22 cellular contexts compared by ENCODE assay signal in genomic region chr11:75324189-75324588, GRCh38. TPM values are rescaled to one million over a fixed set of nuclear protein-coding genes. Genes with fewer than 3 reads are reported as not detected.
DNase-seq lines count a peak whose midpoint lies in the region; ATAC-seq, FAIRE-seq and TF ChIP-seq lines count a peak whose summit lies in the region.
"Had no signal": no experiment of that assay in that cellular context is flagged by ENCODE, and none has a peak within 500 bp of the region (broad histone marks: within the 10 kb centered on the region; RNA-seq: fewer than 3 reads in every experiment).

No MANE protein-coding gene starts in this region.

- no peak overlapping the region for H3K4ac ChIP-seq in mesendoderm (ENCODE audit: low read depth, low read length)

- no peak overlapping the region for H2BK5ac ChIP-seq in mesendoderm (ENCODE audit: low read length)

- TF ChIP-seq CTCF in HepG2 (CRISPR knock-in tag; IDR thresholded peaks at IDR 0.05) (no peak), right lobe of liver (IDR thresholded peaks at IDR 0.05) (no peak), transverse colon (IDR thresholded peaks at IDR 0.05) (no peak)

- no peak overlapping the region for H3K27ac Mint-ChIP-seq in activated CD4-positive, alpha-beta memory T cell treated with anti-CD3 and anti-CD28 coated beads for 36 hours
- H3K27ac Mint-ChIP-seq: activated T-cell treated with anti-CD3 and anti-CD28 coated beads, Interleukin-2, amount 50 U/mL, for 24 hours; memory B cell had no signal

- H3K4me2 ChIP-seq in HepG2 (ENCODE audit: low read depth, low read length) = peak overlapping the region; percentile 55
- H3K4me2 ChIP-seq in mesendoderm (ENCODE audit: low read length) = no peak overlapping the region

- TF ChIP-seq POLR2A in HepG2 (IDR thresholded peaks at IDR 0.05; ENCODE audit: insufficient read depth in 1 of 2, low read depth in 2 of 2, low read length in 2 of 2) = no peak
- no peak for TF ChIP-seq POLR2A in right lobe of liver (IDR thresholded peaks at IDR 0.05)
- TF ChIP-seq POLR2A in transverse colon (IDR thresholded peaks at IDR 0.05) = no peak

- peak overlapping the region; percentile 53 for H3K27ac ChIP-seq in HepG2 (ENCODE audit: extremely low read length, insufficient read depth, low read length)
- H3K27ac ChIP-seq in right lobe of liver = no peak overlapping the region
- H3K27ac ChIP-seq in angular gyrus (ENCODE audit: low read depth, low read length) = peak overlapping the region; percentile 37
- peak overlapping the region; percentile 22 for H3K27ac ChIP-seq in mesendoderm (ENCODE audit: low read depth, low read length)
- H3K27ac ChIP-seq in transverse colon = peak overlapping the region; percentile 68 to 75 (median 73)
- H3K27ac ChIP-seq: brain microvascular endothelial cell, testis had no signal

- H3K4me1 ChIP-seq in HepG2 (ENCODE audit: insufficient read depth, low read length) (peaks cover 64% of the 10 kb centered on the region), right lobe of liver (peaks cover 0 to 20% (median 8%) of the 10 kb centered on the region in 4 donors), mesendoderm (ENCODE audit: control insufficient read depth, low read depth, low read length) (peaks cover 12% of the 10 kb centered on the region), transverse colon (peaks cover 53 to 95% (median 80%) of the 10 kb centered on the region in 4 donors)

- H4K5ac ChIP-seq in mesendoderm (ENCODE audit: low read length) = no peak overlapping the region

- H3K79me2 ChIP-seq in HepG2 (ENCODE audit: insufficient read depth, low read length) = peaks cover 20% of the 10 kb centered on the region
- H3K79me2 ChIP-seq in mesendoderm (ENCODE audit: control insufficient read depth, insufficient read depth, low read length) = peaks cover 32% of the 10 kb centered on the region

- H3K27me3 Mint-ChIP-seq in activated CD4-positive, alpha-beta memory T cell treated with anti-CD3 and anti-CD28 coated beads for 36 hours = no peaks in the 10 kb centered on the region
- H3K27me3 Mint-ChIP-seq: activated naive CD4-positive, alpha-beta T cell treated with anti-CD3 and anti-CD28 coated beads, Interleukin-2, amount 10 ng/mL, durations not matched to agents 7 days and 5 days; activated T-cell treated with anti-CD3 and anti-CD28 coated beads, Interleukin-2, amount 50 U/mL, for 24 hours; CD4-positive, CD25-positive, alpha-beta regulatory T cell had no signal

- H3K79me1 ChIP-seq in mesendoderm (ENCODE audit: low read length) = peaks cover 19% of the 10 kb centered on the region

- H2BK120ac ChIP-seq in mesendoderm (ENCODE audit: low read depth, low read length) = no peak overlapping the region

- no peak overlapping the region for H3K23ac ChIP-seq in mesendoderm (ENCODE audit: low read length)

- H3K4me1 Mint-ChIP-seq in activated CD4-positive, alpha-beta memory T cell treated with anti-CD3 and anti-CD28 coated beads for 36 hours (ENCODE audit: low read depth) = peaks cover 42% of the 10 kb centered on the region

- no peak for FAIRE-seq in HepG2 (lab: Jason Lieb, UNC)
- FAIRE-seq: frontal cortex, TTC549 had no signal

- intact Hi-C loops in HepG2 (cut with micrococcal nuclease; ENCODE audit: unreplicated experiment) (no loop called here), right lobe of liver (cut with DNase I) (loop anchor here (5.0 to 10.0 kb wide), 2 partner anchors 42 to 61 kb away; no protein-coding TSS in a partner anchor), transverse colon (cut with DNase I; ENCODE audit: low total_unique reads) (no loop called here)
- intact Hi-C loops in activated CD4-positive, alpha-beta memory T cell treated with anti-CD3 and anti-CD28 coated beads for 36 hours (cut with micrococcal nuclease) = no loop called here

- no peak overlapping the region for H2AK5ac ChIP-seq in mesendoderm (ENCODE audit: low read length)

- H2AFZ ChIP-seq in HepG2 (ENCODE audit: low read length) = no peak overlapping the region

- H3K56ac ChIP-seq in mesendoderm (ENCODE audit: low read length) = peak overlapping the region; percentile 63

- DNase-seq in HepG2 (ENCODE audit: low spot score) (no peak), right lobe of liver (no peak), mesendoderm (no peak), transverse colon (no peak), HK-2 (ENCODE audit: unreplicated experiment) (no peak)
- DNase-seq in activated T-cell treated with anti-CD3 and anti-CD28 coated beads, Interleukin-2, amount 50 U/mL, for 1 hour = no peak
- no peak for DNase-seq in activated CD4-positive, alpha-beta memory T cell treated with anti-CD3 and anti-CD28 coated beads for 36 hours
- DNase-seq: activated T-cell treated with anti-CD3 and anti-CD28 coated beads, Interleukin-2, amount 50 U/mL, for 24 hours; brain microvascular endothelial cell; CD4-positive, CD25-positive, alpha-beta regulatory T cell; Kasumi-1; kidney glomerular epithelial cell; NCI-H1092 treated with DMSO at 0.1 percent for 48 hours; NCI-H524; Right ventricle myocardium superior; SW 1271; testis had no signal

- H3K9me3 Mint-ChIP-seq in activated CD4-positive, alpha-beta memory T cell treated with anti-CD3 and anti-CD28 coated beads for 36 hours = no peaks in the 10 kb centered on the region
- H3K9me3 Mint-ChIP-seq: activated naive CD4-positive, alpha-beta T cell treated with anti-CD3 and anti-CD28 coated beads, Interleukin-2, amount 10 ng/mL, durations not matched to agents 7 days and 5 days; activated T-cell treated with anti-CD3 and anti-CD28 coated beads, Interleukin-2, amount 50 U/mL, for 24 hours; CD4-positive, CD25-positive, alpha-beta regulatory T cell; memory B cell had no signal

- in situ Hi-C loops in HepG2 (cut with HindIII; ENCODE audit: extremely low pct_ligation_motif_present, low pct_unique_long_range_greater_than_20kb) (no loop called here), transverse colon (cut with MboI; ENCODE audit: low pct_ligation_motif_present in 1 of 4, low pct_unique_long_range_greater_than_20kb in 1 of 4, low sequenced_read_pairs in 3 of 4) (no loop called here)

- CTCF ChIA-PET in HepG2 (lab: Yijun Ruan, JAX; ENCODE audit: low intra/inter-chr PET ratio, low total read pairs) = no interaction called here
- CTCF ChIA-PET in activated CD4-positive, alpha-beta memory T cell treated with anti-CD3 and anti-CD28 coated beads for 36 hours (lab: Charles Lee) = interaction anchor here (0.6 to 1.1 kb wide), 2 partner anchors 44 to 184 kb away, joined by 3 to 4 read pairs; no protein-coding TSS in a partner anchor

- H3K9me3 ChIP-seq in HepG2 (ENCODE audit: low read length) = no peaks in the 10 kb centered on the region
- no peaks in the 10 kb centered on the region for H3K9me3 ChIP-seq in right lobe of liver
- no peaks in the 10 kb centered on the region for H3K9me3 ChIP-seq in transverse colon
- H3K9me3 ChIP-seq: testis had no signal

- TF ChIP-seq RAD21 in HepG2 (CRISPR knock-in tag; IDR thresholded peaks at IDR 0.05) = no peak

- no peaks in the 10 kb centered on the region for H3K36me3 Mint-ChIP-seq in activated CD4-positive, alpha-beta memory T cell treated with anti-CD3 and anti-CD28 coated beads for 36 hours
- H3K36me3 Mint-ChIP-seq: activated naive CD4-positive, alpha-beta T cell treated with anti-CD3 and anti-CD28 coated beads, Interleukin-2, amount 10 ng/mL, durations not matched to agents 7 days and 5 days; memory B cell had no signal

- no peak overlapping the region for H3K4me3 Mint-ChIP-seq in activated CD4-positive, alpha-beta memory T cell treated with anti-CD3 and anti-CD28 coated beads for 36 hours
- H3K4me3 Mint-ChIP-seq: activated naive CD4-positive, alpha-beta T cell treated with anti-CD3 and anti-CD28 coated beads, Interleukin-2, amount 10 ng/mL, durations not matched to agents 7 days and 5 days; activated T-cell treated with anti-CD3 and anti-CD28 coated beads, Interleukin-2, amount 50 U/mL, for 24 hours; CD4-positive, CD25-positive, alpha-beta regulatory T cell; memory B cell had no signal

- ATAC-seq in HepG2 (peak; percentile 28), right lobe of liver (no peak)

- no peak for TF ChIP-seq EP300 in HepG2 (IDR thresholded peaks at IDR 0.05; ENCODE audit: low read depth in 2 of 2, low read length in 2 of 2)
- TF ChIP-seq EP300 in HepG2 (CRISPR knock-in tag; IDR thresholded peaks at IDR 0.05; ENCODE audit: borderline replicate concordance) = no peak
- TF ChIP-seq EP300 in transverse colon (IDR thresholded peaks at IDR 0.05; ENCODE audit: low read depth) = no peak

- H3K4me3 ChIP-seq in HepG2 (replicated peaks in 1 of 3; ENCODE audit: insufficient read depth in 1 of 3, low read depth in 2 of 3, low read length in 3 of 3) (no peak overlapping the region), right lobe of liver (no peak overlapping the region), mesendoderm (ENCODE audit: low read length) (no peak overlapping the region), transverse colon (no peak overlapping the region)
- H3K4me3 ChIP-seq: testis had no signal

- H4K20me1 ChIP-seq in HepG2 (ENCODE audit: insufficient read depth, low read length) = peaks cover 25% of the 10 kb centered on the region; the same call in 1 of the 2 replicates

- POLR2A ChIA-PET in HepG2 (lab: Yijun Ruan, JAX) = interaction anchor here (0.9 to 1.0 kb wide), 2 partner anchors 16 to 28 kb away, joined by 3 read pairs; no protein-coding TSS in a partner anchor
- POLR2A ChIA-PET in activated CD4-positive, alpha-beta memory T cell treated with anti-CD3 and anti-CD28 coated beads for 36 hours (lab: Charles Lee) = no interaction called here

- H3K36me3 ChIP-seq in HepG2 (replicated peaks in 1 of 2; ENCODE audit: control insufficient read depth in 1 of 2, insufficient read depth in 2 of 2, low read length in 2 of 2) (peaks cover 2 to 5% of the 10 kb centered on the region in 2 experiments; a peak in 3 of 5 replicates), right lobe of liver (no peaks in the 10 kb centered on the region), mesendoderm (ENCODE audit: control insufficient read depth, insufficient read depth, low read length) (no peaks in the 10 kb centered on the region), transverse colon (no peaks in the 10 kb centered on the region)
- H3K36me3 ChIP-seq: brain microvascular endothelial cell had no signal

- H4K8ac ChIP-seq in mesendoderm (ENCODE audit: low read depth, low read length) = no peak overlapping the region

- WGBS in HepG2 (ENCODE audit: low lambda C conversion rate) = 88% methylated on average over 10 of the region's 12 CpGs
- WGBS in right lobe of liver (ENCODE audit: insufficient coverage, low coverage, low lambda C conversion rate, missing lambda C conversion rate) = 74% methylated on average over 10 of the region's 12 CpGs
- no CpG with 5 or more reads among the region's 12 CpGs for WGBS in mesendoderm (ENCODE audit: extremely low coverage, insufficient coverage, low lambda C conversion rate)
- WGBS in transverse colon (ENCODE audit: low coverage in 1 of 2), 2 donors = 92 to 100% methylated on average over 3 to 12 of the region's 12 CpGs

- H3K9ac ChIP-seq in HepG2 (ENCODE audit: insufficient read depth, low read depth, low read length) = 0 out of 2 replicates have a peak overlapping the region, but pooled peaks have one; percentile 1
- no peak overlapping the region for H3K9ac ChIP-seq in mesendoderm (ENCODE audit: low read length)

- H3K27me3 ChIP-seq in HepG2 (ENCODE audit: control insufficient read depth in 1 of 2, insufficient read depth in 2 of 2, low read length in 2 of 2) (no peaks in the 10 kb centered on the region), right lobe of liver (no peaks in the 10 kb centered on the region), mesendoderm (ENCODE audit: insufficient read depth, low read length, poor library complexity) (no peaks in the 10 kb centered on the region), transverse colon (no peaks in the 10 kb centered on the region)
- H3K27me3 ChIP-seq: brain microvascular endothelial cell, testis had no signal

- no peak overlapping the region for H2BK15ac ChIP-seq in mesendoderm (replicated peaks; ENCODE audit: low read depth)

- BruUV-seq in HepG2 (replicated peaks; lab: Mats Ljungman, UMichigan) = no TSS peak

- no peak overlapping the region for H3K18ac ChIP-seq in mesendoderm (ENCODE audit: low read length)

RNA-seq across cellular contexts. Expression of gene ARRB1, which starts 27.3 kb away (rescaled TPM):
- total RNA-seq in HepG2 (2016; rRNA removed; fragmentation: Illumina TruSeq; extraction: Trizol) = 22.5 and 25.2 TPM in 2 replicates
- 15.2 and 19.6 TPM in 2 replicates for total RNA-seq in HepG2 (2016; cell fraction: cytosol; rRNA removed; fragmentation: Illumina TruSeq; extraction: Trizol; ENCODE audit: low read depth)
- 21.7 and 25.0 TPM in 2 replicates for total RNA-seq in HepG2 (2016; cell fraction: insoluble cytoplasmic fraction; rRNA removed; fragmentation: Illumina TruSeq; extraction: Trizol)
- total RNA-seq in HepG2 (2016; cell fraction: membrane; rRNA removed; fragmentation: Illumina TruSeq; extraction: Trizol) = 20.4 and 20.9 TPM in 2 replicates
- total RNA-seq in HepG2 (2016; cell fraction: nucleus; rRNA removed; fragmentation: Illumina TruSeq; extraction: Trizol) = 15.7 and 24.9 TPM in 2 replicates
- 35.7 and 35.9 TPM in 2 replicates for polyA plus RNA-seq in HepG2 (2011; rRNA removed)
- polyA plus RNA-seq in HepG2 (2011; cell fraction: cytosol; rRNA removed) = 33.5 and 41.0 TPM in 2 replicates
- polyA plus RNA-seq in HepG2 (2011; cell fraction: nucleus; rRNA removed) = 50.3 and 56.4 TPM in 2 replicates
- 25.7 and 29.8 TPM in 2 replicates for polyA plus RNA-seq in HepG2 (2012)
- 19.3 and 20.1 TPM in 2 replicates for polyA plus RNA-seq in HepG2 (2016; cell fraction: cytosol; fragmentation: Illumina TruSeq; extraction: Trizol; ENCODE audit: low read depth)
- 33.2 and 40.0 TPM in 2 replicates for polyA plus RNA-seq in HepG2 (2016; cell fraction: insoluble cytoplasmic fraction; fragmentation: Illumina TruSeq; extraction: Trizol; ENCODE audit: low read depth)
- 23.0 and 27.7 TPM in 2 replicates for polyA plus RNA-seq in HepG2 (2016; cell fraction: membrane; fragmentation: Illumina TruSeq; extraction: Trizol; ENCODE audit: low read depth)
- 26.7 and 32.1 TPM in 2 replicates for polyA plus RNA-seq in HepG2 (2016; cell fraction: nucleus; fragmentation: Illumina TruSeq; extraction: Trizol; ENCODE audit: insufficient read depth, low read depth)
- 48.7 and 175 TPM in 2 replicates for polyA minus RNA-seq in HepG2 (2011; rRNA and poly(A)+ RNA removed; ENCODE audit: low replicate concordance)
- 37.4 and 40.0 TPM in 2 replicates for polyA minus RNA-seq in HepG2 (2011; cell fraction: cytosol; rRNA and poly(A)+ RNA removed)
- 68.6 and 72.2 TPM in 2 replicates for polyA minus RNA-seq in HepG2 (2011; cell fraction: nucleus; rRNA and poly(A)+ RNA removed)
- 10 to 100 TPM in 5 of 6 experiments, 1 to 10 TPM in 1; 8.6 to 26.4 (median 24.5) TPM for total RNA-seq in right lobe of liver
- 42.6 TPM for polyA plus RNA-seq in mesendoderm (2013, experiment 1 of 2)
- 43.2 TPM for polyA plus RNA-seq in mesendoderm (2013, experiment 2 of 2)
- 10 to 100 TPM; 55.7 to 88.2 (median 78.0) TPM for total RNA-seq in transverse colon
- total RNA-seq in activated CD4-positive, alpha-beta memory T cell treated with anti-CD3 and anti-CD28 coated beads for 36 hours = 10 to 100 TPM; 16.3 to 18.8 TPM

Comparison
In these comparisons a context has a peak if more than half of its experiments do, and no peak if none do; other contexts are left out.
1. H3K27ac ChIP-seq: peak in HepG2 (single experiment), angular gyrus (single experiment), mesendoderm (single experiment) and transverse colon (4 of 4); none in right lobe of liver (0 of 3).
2. intact Hi-C loops: an anchor here in right lobe of liver (5.0 to 10.0 kb wide); none called in HepG2, transverse colon and activated CD4-positive, alpha-beta memory T cell treated with anti-CD3 and anti-CD28 coated beads for 36 hours.